In genomic region chr9:123929870-123930831, GRCh38 we compare ENCODE assay signal across 8 cellular contexts. TPM values are rescaled to one million over a fixed set of nuclear protein-coding genes. Genes with fewer than 3 reads are reported as not detected.
DNase-seq lines count a peak whose midpoint lies in the region; ATAC-seq and TF ChIP-seq lines count a peak whose summit lies in the region.

Gene DENND1A (minus strand): TSS chr9:123930126. CDS start chr9:123929905, 221 bp downstream.

- POLR2A ChIA-PET in A673 (lab: Charles Lee; ENCODE audit: low non-redundant PET), result no interaction called here

- DNase-seq in A673 (ENCODE audit: low spot score), result peak; percentile 93
- peak; percentile 89 for DNase-seq in NCI-H2227 treated with DMSO at 0.1 percent for 48 hours (lab: John Stamatoyannopoulos, UW)
- DNase-seq in activated CD4-positive, CD25-positive, alpha-beta regulatory T cell (lab: John Stamatoyannopoulos, UW), result peak; percentile 78 to 83 (median 80)
- peak; percentile 78 for DNase-seq in central memory CD4-positive, alpha-beta T cell
- peak; percentile 96 for DNase-seq in islet precursor cell
- peak; percentile 90 for DNase-seq in stimulated activated CD4-positive, alpha-beta T cell treated with anti-CD3 and anti-CD28 coated beads, Interleukin-12 subunit alpha, Interleukin-12 subunit beta, amount 100 ng/mL, for 4 hours

- peaks cover 43% of the 10 kb centered on the region for H3K4me1 ChIP-seq in A673 (ENCODE audit: insufficient read depth, low read length, poor library complexity, severe bottlenecking)

- no TSS peak for BruUV-seq in A673 (replicated peaks; lab: Mats Ljungman, UMichigan)

- intact Hi-C loops in A673 (cut with micrococcal nuclease; ENCODE audit: unreplicated experiment), result no loop called here

- H3K27ac ChIP-seq in A673 (ENCODE audit: low read depth, low read length, poor library complexity, severe bottlenecking), result no peak within 1 kb of the TSS

- peak within 1 kb of the TSS; percentile 61 for H3K4me3 ChIP-seq in A673 (ENCODE audit: low read depth, low read length, poor library complexity, severe bottlenecking)

- ATAC-seq in GM18867 (IDR thresholded peaks at IDR 0.05; ENCODE audit: unreplicated experiment) (peak; percentile 81), HG03103 (IDR thresholded peaks at IDR 0.05; ENCODE audit: low read depth, unreplicated experiment) (peak; percentile 54)

- TF ChIP-seq CTCF in A673 (conservative IDR thresholded peaks at IDR 0.05; ENCODE audit: low read depth, low read length), result no peak

- no peaks in the 10 kb centered on the region for H3K9me3 ChIP-seq in A673 (ENCODE audit: low read depth, low read length, poor library complexity, severe bottlenecking)

- H3K36me3 ChIP-seq in A673 (ENCODE audit: insufficient read depth, low read length, poor library complexity, severe bottlenecking), result no peaks in the 10 kb centered on the region

- CTCF ChIA-PET in A673 (lab: Charles Lee), result no interaction called here

- peaks cover 31% of the 10 kb centered on the region for H3K27me3 ChIP-seq in A673 (replicated peaks; ENCODE audit: insufficient read depth, low read depth, low read length, poor library complexity)

RNA-seq across cellular contexts. Expression of gene DENND1A, which starts in this region (rescaled TPM):
- 12.0 and 16.7 TPM in 2 replicates for total RNA-seq in A673 (2021)
